8 cellular contexts compared by ENCODE assay signal in genomic region chr22:49934891-49935557, GRCh38. TPM values are rescaled to one million over a fixed set of nuclear protein-coding genes. Genes with fewer than 3 reads are reported as not detected.
DNase-seq lines count a peak whose midpoint lies in the region; ATAC-seq and TF ChIP-seq lines count a peak whose summit lies in the region.

No MANE protein-coding gene starts in this region.

- WGBS in suprapubic skin, result 0% methylated on average over 2 of the region's 56 CpGs

- H3K9me3 Mint-ChIP-seq in nephron progenitor cell, result no peaks in the 10 kb centered on the region

- no peak overlapping the region for H3K27ac Mint-ChIP-seq in nephron progenitor cell

- peak; percentile 89 for DNase-seq in GM03348 (ENCODE audit: low spot score)
- peak; percentile 35 for DNase-seq in NCI-H774 (lab: John Stamatoyannopoulos, UW)
- peak; percentile 89 for DNase-seq in activated T-cell treated with anti-CD3 and anti-CD28 coated beads for 48 hours (ENCODE audit: low read depth)
- DNase-seq in fibroblast of mammary gland (ENCODE audit: low read depth), result peak; percentile 39
- peak; percentile 58 for DNase-seq in nephron progenitor cell
- DNase-seq in suprapubic skin (ENCODE audit: low spot score in 2 of 2), result no peak

- H3K36me3 Mint-ChIP-seq in nephron progenitor cell (ENCODE audit: low read depth), result no peaks in the 10 kb centered on the region

- H3K4me1 Mint-ChIP-seq in nephron progenitor cell, result peaks cover 36% of the 10 kb centered on the region

- peak overlapping the region; percentile 41 for H3K4me3 ChIP-seq in fibroblast of mammary gland (ENCODE audit: control insufficient read depth, low read depth, low read length)
- H3K4me3 ChIP-seq in suprapubic skin, result peak overlapping the region; percentile 61

- H3K27me3 Mint-ChIP-seq in nephron progenitor cell (ENCODE audit: low read depth, poor library complexity), result peaks cover 36% of the 10 kb centered on the region

- TF ChIP-seq POLR2A in suprapubic skin (IDR thresholded peaks at IDR 0.05), result peak in 1 of 2 donors; percentile 6

- peak overlapping the region; percentile 98 for H3K27ac ChIP-seq in suprapubic skin

- no peaks in the 10 kb centered on the region for H3K9me3 ChIP-seq in suprapubic skin

- no peak for TF ChIP-seq EP300 in suprapubic skin (IDR thresholded peaks at IDR 0.05)

- TF ChIP-seq CTCF in fibroblast of mammary gland (conservative IDR thresholded peaks at IDR 0.05; ENCODE audit: control insufficient read depth, insufficient read depth, low read depth, low read length), result no peak
- TF ChIP-seq CTCF in nephron progenitor cell (IDR thresholded peaks at IDR 0.05), result no peak
- TF ChIP-seq CTCF in suprapubic skin (IDR thresholded peaks at IDR 0.05), result no peak

- peaks cover 86% of the 10 kb centered on the region for H3K4me1 ChIP-seq in suprapubic skin

- ATAC-seq in HG02642 (IDR thresholded peaks at IDR 0.05; ENCODE audit: poor library complexity, unreplicated experiment) (no peak), HG03439 (IDR thresholded peaks at IDR 0.05; ENCODE audit: unreplicated experiment) (no peak)

- no peak overlapping the region for H3K4me3 Mint-ChIP-seq in nephron progenitor cell

- H3K36me3 ChIP-seq in suprapubic skin, result no peaks in the 10 kb centered on the region

- H3K27me3 ChIP-seq in suprapubic skin, result no peaks in the 10 kb centered on the region

RNA-seq across cellular contexts. Expression of gene CRELD2, which starts 16.6 kb away (rescaled TPM):
- 10 to 100 TPM in 3 of 4 donors, 1 to 10 TPM in 1; 9.3 to 29.4 (median 21.5) TPM for total RNA-seq in suprapubic skin

RNA-seq across cellular contexts. Expression of gene ALG12, which starts 16.8 kb away (rescaled TPM):
- total RNA-seq in suprapubic skin, result 10 to 100 TPM; 13.2 to 23.8 (median 16.8) TPM

RNA-seq across cellular contexts. Expression of gene PIM3, which starts 25.5 kb away (rescaled TPM):
- total RNA-seq in suprapubic skin, result 100 to 1,000 TPM; 103 to 202 (median 143) TPM

Comparison
In these comparisons a context has a peak if more than half of its experiments do, and no peak if none do; other contexts are left out.
1. DNase-seq: peak in GM03348 (single experiment), NCI-H774 (single experiment), activated T-cell treated with anti-CD3 and anti-CD28 coated beads for 48 hours (single experiment), fibroblast of mammary gland (single experiment) and nephron progenitor cell (single experiment); none in suprapubic skin (0 of 2).